ENCODE assay signal across 1 cellular context in genomic region chr12:45728625-45729232, GRCh38.
TF ChIP-seq lines count a peak whose summit lies in the region.

No MANE protein-coding gene starts in this region.

TF ChIP-seq in K562, 482 proteins besides CTCF, POLR2A, EP300 and RAD21 (continued from another document and continues in another):
- TF ChIP-seq ETS2 (tag; IDR thresholded peaks at IDR 0.05; ENCODE audit: borderline replicate concordance, poor library complexity, severe bottlenecking): no peak
- no peak for TF ChIP-seq ILK (tag; IDR thresholded peaks at IDR 0.05; ENCODE audit: borderline replicate concordance, low read depth)
- TF ChIP-seq STAT5A (IDR thresholded peaks at IDR 0.05; ENCODE audit: borderline replicate concordance, low read length): no peak
- TF ChIP-seq GABPB1 (CRISPR knock-in tag; IDR thresholded peaks at IDR 0.05): peak; percentile 84
- TF ChIP-seq SIN3B (IDR thresholded peaks at IDR 0.05; ENCODE audit: low read depth): no peak
- peak; percentile 10 for TF ChIP-seq ZFP36 (IDR thresholded peaks at IDR 0.05; ENCODE audit: low read depth, low read length, partially characterized antibody)
- no peak for TF ChIP-seq ZBTB5 (IDR thresholded peaks at IDR 0.05)
- TF ChIP-seq SMAD1 (IDR thresholded peaks at IDR 0.05; ENCODE audit: low read depth, low read length, partially characterized antibody): peak; percentile 66
- no peak for TF ChIP-seq XRCC4 (IDR thresholded peaks at IDR 0.05; ENCODE audit: extremely low read depth, insufficient read depth, insufficient read length)
- no peak for TF ChIP-seq NFYB (IDR thresholded peaks at IDR 0.05; ENCODE audit: extremely low read depth, insufficient read length)
- peak; percentile 89; the same call in 1 of the 2 replicates for TF ChIP-seq GATAD2A (IDR thresholded peaks at IDR 0.05)
- TF ChIP-seq, protein P1, sequence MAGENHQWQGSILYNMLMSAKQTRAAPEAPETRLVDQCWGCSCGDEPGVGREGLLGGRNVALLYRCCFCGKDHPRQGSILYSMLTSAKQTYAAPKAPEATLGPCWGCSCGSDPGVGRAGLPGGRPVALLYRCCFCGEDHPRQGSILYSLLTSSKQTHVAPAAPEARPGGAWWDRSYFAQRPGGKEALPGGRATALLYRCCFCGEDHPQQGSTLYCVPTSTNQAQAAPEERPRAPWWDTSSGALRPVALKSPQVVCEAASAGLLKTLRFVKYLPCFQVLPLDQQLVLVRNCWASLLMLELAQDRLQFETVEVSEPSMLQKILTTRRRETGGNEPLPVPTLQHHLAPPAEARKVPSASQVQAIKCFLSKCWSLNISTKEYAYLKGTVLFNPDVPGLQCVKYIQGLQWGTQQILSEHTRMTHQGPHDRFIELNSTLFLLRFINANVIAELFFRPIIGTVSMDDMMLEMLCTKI (IDR thresholded peaks at IDR 0.05; ENCODE audit: partially characterized antibody): no peak
- TF ChIP-seq MEF2D (tag; conservative IDR thresholded peaks at IDR 0.05; ENCODE audit: low read depth): no peak
- TF ChIP-seq HOXB6 (CRISPR knock-in tag; IDR thresholded peaks at IDR 0.05; ENCODE audit: borderline replicate concordance): no peak
- peak; percentile 86 for TF ChIP-seq FIP1L1 (IDR thresholded peaks at IDR 0.05; ENCODE audit: low read depth, low read length, poor library complexity, severe bottlenecking)
- TF ChIP-seq, protein P2, sequence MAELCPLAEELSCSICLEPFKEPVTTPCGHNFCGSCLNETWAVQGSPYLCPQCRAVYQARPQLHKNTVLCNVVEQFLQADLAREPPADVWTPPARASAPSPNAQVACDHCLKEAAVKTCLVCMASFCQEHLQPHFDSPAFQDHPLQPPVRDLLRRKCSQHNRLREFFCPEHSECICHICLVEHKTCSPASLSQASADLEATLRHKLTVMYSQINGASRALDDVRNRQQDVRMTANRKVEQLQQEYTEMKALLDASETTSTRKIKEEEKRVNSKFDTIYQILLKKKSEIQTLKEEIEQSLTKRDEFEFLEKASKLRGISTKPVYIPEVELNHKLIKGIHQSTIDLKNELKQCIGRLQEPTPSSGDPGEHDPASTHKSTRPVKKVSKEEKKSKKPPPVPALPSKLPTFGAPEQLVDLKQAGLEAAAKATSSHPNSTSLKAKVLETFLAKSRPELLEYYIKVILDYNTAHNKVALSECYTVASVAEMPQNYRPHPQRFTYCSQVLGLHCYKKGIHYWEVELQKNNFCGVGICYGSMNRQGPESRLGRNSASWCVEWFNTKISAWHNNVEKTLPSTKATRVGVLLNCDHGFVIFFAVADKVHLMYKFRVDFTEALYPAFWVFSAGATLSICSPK (IDR thresholded peaks at IDR 0.05; ENCODE audit: borderline replicate concordance): no peak
- TF ChIP-seq NKRF (IDR thresholded peaks at IDR 0.05; ENCODE audit: borderline replicate concordance): no peak
- no peak for TF ChIP-seq SRSF3 (IDR thresholded peaks at IDR 0.05; ENCODE audit: insufficient read depth, low read length)
- TF ChIP-seq, protein P3, sequence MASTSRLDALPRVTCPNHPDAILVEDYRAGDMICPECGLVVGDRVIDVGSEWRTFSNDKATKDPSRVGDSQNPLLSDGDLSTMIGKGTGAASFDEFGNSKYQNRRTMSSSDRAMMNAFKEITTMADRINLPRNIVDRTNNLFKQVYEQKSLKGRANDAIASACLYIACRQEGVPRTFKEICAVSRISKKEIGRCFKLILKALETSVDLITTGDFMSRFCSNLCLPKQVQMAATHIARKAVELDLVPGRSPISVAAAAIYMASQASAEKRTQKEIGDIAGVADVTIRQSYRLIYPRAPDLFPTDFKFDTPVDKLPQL (IDR thresholded peaks at IDR 0.05; ENCODE audit: extremely low read depth, insufficient read length): no peak
- TF ChIP-seq ESRRA (IDR thresholded peaks at IDR 0.05; ENCODE audit: borderline replicate concordance, low read depth): peak; percentile 86; the same call in 1 of the 2 replicates
- TF ChIP-seq NELFE (IDR thresholded peaks at IDR 0.05; ENCODE audit: insufficient read depth, insufficient read length): no peak
- TF ChIP-seq E2F1 (CRISPR knock-in tag; IDR thresholded peaks at IDR 0.05): no peak
- peak; percentile 71 for TF ChIP-seq FUS (optimal IDR thresholded peaks at IDR 0.05; ENCODE audit: low read depth, low read length)
- TF ChIP-seq TFAM (CRISPR knock-in tag; conservative IDR thresholded peaks at IDR 0.05): no peak
- no peak for TF ChIP-seq THRB (CRISPR knock-in tag; conservative IDR thresholded peaks at IDR 0.05)
- no peak for TF ChIP-seq PRMT5 (CRISPR knock-in tag; IDR thresholded peaks at IDR 0.05)
- no peak for TF ChIP-seq MCM3 (IDR thresholded peaks at IDR 0.05)
- no peak for TF ChIP-seq ZNF785 (CRISPR knock-in tag; IDR thresholded peaks at IDR 0.05)
- TF ChIP-seq, protein P4, sequence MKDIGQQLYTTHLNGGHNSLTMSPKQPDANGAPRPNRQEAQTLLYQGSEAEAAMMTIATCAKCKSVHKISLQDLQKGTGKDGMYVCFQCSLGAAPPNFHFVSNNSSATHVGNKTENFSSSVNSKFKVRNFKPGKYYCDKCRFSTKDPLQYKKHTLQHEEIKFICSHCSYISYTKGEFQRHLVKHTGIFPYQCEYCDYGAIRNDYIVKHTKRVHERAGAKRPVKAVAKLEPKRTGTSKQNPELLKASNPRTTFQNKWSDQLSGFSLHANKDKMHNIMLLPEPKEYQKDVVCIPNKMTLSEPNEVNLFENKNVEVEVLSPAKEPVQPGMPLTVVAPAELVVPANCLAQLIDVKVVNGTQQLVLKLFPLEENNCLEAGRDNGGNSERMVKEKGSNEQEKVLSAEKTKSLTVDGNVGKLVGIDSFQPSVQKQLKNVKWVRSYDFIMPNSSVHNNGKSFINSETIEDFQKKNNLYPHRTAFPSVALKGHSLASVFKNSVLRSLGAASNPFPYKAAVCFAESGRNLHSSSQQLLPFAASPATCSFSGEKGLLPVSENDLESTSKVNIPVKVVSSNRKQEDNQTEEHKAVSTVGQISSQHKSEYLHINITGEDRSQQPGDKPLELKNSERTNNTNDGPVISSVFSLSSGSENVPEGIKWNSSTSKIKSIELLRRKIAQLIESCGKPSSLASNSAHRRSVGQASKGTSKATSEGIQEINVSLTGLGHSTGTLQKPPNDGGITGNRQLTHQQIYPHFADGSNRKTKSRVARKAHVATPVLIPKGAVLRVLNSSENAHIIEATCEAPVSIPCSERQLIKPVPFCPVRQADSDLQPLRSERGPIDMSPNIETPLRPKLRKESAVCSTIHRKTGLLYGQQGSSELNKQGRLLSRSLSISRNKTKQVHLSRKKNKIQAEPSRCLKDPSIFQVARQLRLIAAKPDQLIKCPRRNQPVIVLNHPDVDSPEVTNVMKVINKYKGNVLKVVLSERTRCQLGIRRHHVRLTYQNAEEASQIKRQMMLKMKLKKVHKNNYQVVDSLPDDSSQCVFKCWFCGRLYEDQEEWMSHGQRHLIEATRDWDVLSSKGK (CRISPR knock-in tag; IDR thresholded peaks at IDR 0.05): no peak
- no peak for TF ChIP-seq DMBX1 (CRISPR knock-in tag; IDR thresholded peaks at IDR 0.05; ENCODE audit: borderline replicate concordance)
- no peak for TF ChIP-seq SRSF9 (IDR thresholded peaks at IDR 0.05; ENCODE audit: borderline replicate concordance, low read depth, low read length)
- TF ChIP-seq TRIM24 (IDR thresholded peaks at IDR 0.05): peak in 1 of 2 experiments; percentile 54; a peak in 1 of 4 replicates
- no peak for TF ChIP-seq ZNF347 (CRISPR knock-in tag; IDR thresholded peaks at IDR 0.05; ENCODE audit: low read depth)
- TF ChIP-seq, protein P5, sequence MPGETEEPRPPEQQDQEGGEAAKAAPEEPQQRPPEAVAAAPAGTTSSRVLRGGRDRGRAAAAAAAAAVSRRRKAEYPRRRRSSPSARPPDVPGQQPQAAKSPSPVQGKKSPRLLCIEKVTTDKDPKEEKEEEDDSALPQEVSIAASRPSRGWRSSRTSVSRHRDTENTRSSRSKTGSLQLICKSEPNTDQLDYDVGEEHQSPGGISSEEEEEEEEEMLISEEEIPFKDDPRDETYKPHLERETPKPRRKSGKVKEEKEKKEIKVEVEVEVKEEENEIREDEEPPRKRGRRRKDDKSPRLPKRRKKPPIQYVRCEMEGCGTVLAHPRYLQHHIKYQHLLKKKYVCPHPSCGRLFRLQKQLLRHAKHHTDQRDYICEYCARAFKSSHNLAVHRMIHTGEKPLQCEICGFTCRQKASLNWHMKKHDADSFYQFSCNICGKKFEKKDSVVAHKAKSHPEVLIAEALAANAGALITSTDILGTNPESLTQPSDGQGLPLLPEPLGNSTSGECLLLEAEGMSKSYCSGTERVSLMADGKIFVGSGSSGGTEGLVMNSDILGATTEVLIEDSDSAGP (CRISPR knock-in tag; IDR thresholded peaks at IDR 0.05): no peak
- no peak for TF ChIP-seq E2F5 (CRISPR knock-in tag; IDR thresholded peaks at IDR 0.05)
- TF ChIP-seq ZBTB17 (CRISPR knock-in tag; IDR thresholded peaks at IDR 0.05): no peak
- TF ChIP-seq SAP30 (IDR thresholded peaks at IDR 0.05; ENCODE audit: borderline replicate concordance, insufficient read depth, low read depth, low read length, poor library complexity, severe bottlenecking): no peak
- no peak for TF ChIP-seq CEBPG (CRISPR knock-in tag; IDR thresholded peaks at IDR 0.05)
- no peak for TF ChIP-seq CEBPG (tag; conservative IDR thresholded peaks at IDR 0.05 in 1 of 2, IDR thresholded peaks at IDR 0.05 in 1 of 2)
- TF ChIP-seq ELF4 (CRISPR knock-in tag; IDR thresholded peaks at IDR 0.05): peak; percentile 66; the same call in 1 of the 2 replicates
- no peak for TF ChIP-seq ZKSCAN3 (CRISPR knock-in tag; IDR thresholded peaks at IDR 0.05)
- no peak for TF ChIP-seq STAG1 (CRISPR knock-in tag; IDR thresholded peaks at IDR 0.05; ENCODE audit: borderline replicate concordance)
- no peak for TF ChIP-seq GABPB2 (CRISPR knock-in tag; conservative IDR thresholded peaks at IDR 0.05)
- TF ChIP-seq CREB1 (IDR thresholded peaks at IDR 0.05): peak; percentile 59; the same call in 1 of the 2 replicates
- peak; percentile 84 for TF ChIP-seq CREB1 (CRISPR knock-in tag; IDR thresholded peaks at IDR 0.05)
- no peak for TF ChIP-seq NR2C2 (CRISPR knock-in tag; IDR thresholded peaks at IDR 0.05)
- TF ChIP-seq NR2C2 (tag; IDR thresholded peaks at IDR 0.05): peak; percentile 67
